In the genomic region with DNA sequence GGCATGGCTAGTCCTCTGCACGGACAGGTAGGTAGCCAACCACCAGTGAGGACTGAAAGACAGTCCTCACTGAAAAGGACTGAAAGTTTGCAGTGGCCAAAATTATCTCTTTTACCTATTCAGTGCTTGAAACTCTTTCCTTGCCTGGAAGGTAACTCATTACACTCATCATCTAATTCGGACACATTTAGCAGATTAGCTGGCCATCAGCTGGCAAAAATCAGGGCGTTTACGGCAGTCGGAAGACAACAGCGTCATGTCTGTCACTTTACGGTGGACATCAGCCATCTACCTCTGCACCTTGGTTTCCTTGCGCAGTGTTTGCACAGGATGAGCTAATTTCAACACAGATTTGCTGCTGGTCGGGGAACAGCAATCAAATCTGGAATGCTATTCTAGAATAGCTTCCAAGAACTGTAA, we compare ENCODE assay signal across 1 cellular context.
TF ChIP-seq lines count a peak whose summit lies in the region.

No MANE protein-coding gene starts in this region.

TF ChIP-seq in K562, 482 proteins besides CTCF, POLR2A, EP300 and RAD21 (continues in another document):
- TF ChIP-seq BCL6 (CRISPR knock-in tag; IDR thresholded peaks at IDR 0.05) = no peak
- TF ChIP-seq CBX1 (IDR thresholded peaks at IDR 0.05; ENCODE audit: low read depth) = no peak
- TF ChIP-seq, protein P1, sequence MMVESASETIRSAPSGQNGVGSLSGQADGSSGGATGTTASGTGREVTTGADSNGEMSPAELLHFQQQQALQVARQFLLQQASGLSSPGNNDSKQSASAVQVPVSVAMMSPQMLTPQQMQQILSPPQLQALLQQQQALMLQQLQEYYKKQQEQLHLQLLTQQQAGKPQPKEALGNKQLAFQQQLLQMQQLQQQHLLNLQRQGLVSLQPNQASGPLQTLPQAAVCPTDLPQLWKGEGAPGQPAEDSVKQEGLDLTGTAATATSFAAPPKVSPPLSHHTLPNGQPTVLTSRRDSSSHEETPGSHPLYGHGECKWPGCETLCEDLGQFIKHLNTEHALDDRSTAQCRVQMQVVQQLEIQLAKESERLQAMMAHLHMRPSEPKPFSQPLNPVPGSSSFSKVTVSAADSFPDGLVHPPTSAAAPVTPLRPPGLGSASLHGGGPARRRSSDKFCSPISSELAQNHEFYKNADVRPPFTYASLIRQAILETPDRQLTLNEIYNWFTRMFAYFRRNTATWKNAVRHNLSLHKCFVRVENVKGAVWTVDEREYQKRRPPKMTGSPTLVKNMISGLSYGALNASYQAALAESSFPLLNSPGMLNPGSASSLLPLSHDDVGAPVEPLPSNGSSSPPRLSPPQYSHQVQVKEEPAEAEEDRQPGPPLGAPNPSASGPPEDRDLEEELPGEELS (CRISPR knock-in tag; IDR thresholded peaks at IDR 0.05; ENCODE audit: borderline replicate concordance) = no peak; the same call in 1 of the 2 replicates
- no peak for TF ChIP-seq ZSCAN29 (IDR thresholded peaks at IDR 0.05)
- no peak for TF ChIP-seq RBM17 (IDR thresholded peaks at IDR 0.05; ENCODE audit: borderline replicate concordance, low read depth, low read length)
- 0 out of 2 replicates have a peak, but pooled peaks have one; percentile 4 for TF ChIP-seq SMARCA5 (IDR thresholded peaks at IDR 0.05)
- no peak for TF ChIP-seq ZNF3 (CRISPR knock-in tag; IDR thresholded peaks at IDR 0.05)
- peak in 2 of 3 experiments; percentile 27 to 76 for TF ChIP-seq YY1 (IDR thresholded peaks at IDR 0.05; ENCODE audit: borderline replicate concordance in 1 of 3, control insufficient read depth in 1 of 3, extremely low read depth in 1 of 3, insufficient read depth in 3 of 3, insufficient read length in 1 of 3, insufficient replicate concordance in 2 of 3, low read depth in 1 of 3, low read length in 2 of 3)
- TF ChIP-seq ATF1 (CRISPR knock-in tag; IDR thresholded peaks at IDR 0.05) = no peak; the same call in 1 of the 2 replicates
- TF ChIP-seq ATF1 (tag; IDR thresholded peaks at IDR 0.05) = peak; percentile 84; the same call in 1 of the 2 replicates
- TF ChIP-seq SRSF9 (IDR thresholded peaks at IDR 0.05; ENCODE audit: borderline replicate concordance, low read depth, low read length) = no peak
- no peak for TF ChIP-seq CBFB (CRISPR knock-in tag; IDR thresholded peaks at IDR 0.05)
- TF ChIP-seq, protein P2, sequence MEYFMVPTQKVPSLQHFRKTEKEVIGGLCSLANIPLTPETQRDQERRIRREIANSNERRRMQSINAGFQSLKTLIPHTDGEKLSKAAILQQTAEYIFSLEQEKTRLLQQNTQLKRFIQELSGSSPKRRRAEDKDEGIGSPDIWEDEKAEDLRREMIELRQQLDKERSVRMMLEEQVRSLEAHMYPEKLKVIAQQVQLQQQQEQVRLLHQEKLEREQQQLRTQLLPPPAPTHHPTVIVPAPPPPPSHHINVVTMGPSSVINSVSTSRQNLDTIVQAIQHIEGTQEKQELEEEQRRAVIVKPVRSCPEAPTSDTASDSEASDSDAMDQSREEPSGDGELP (CRISPR knock-in tag; IDR thresholded peaks at IDR 0.05; ENCODE audit: borderline replicate concordance) = peak; percentile 91
- TF ChIP-seq MXI1 (IDR thresholded peaks at IDR 0.05; ENCODE audit: low read depth, low read length) = no peak
- TF ChIP-seq, protein P3, sequence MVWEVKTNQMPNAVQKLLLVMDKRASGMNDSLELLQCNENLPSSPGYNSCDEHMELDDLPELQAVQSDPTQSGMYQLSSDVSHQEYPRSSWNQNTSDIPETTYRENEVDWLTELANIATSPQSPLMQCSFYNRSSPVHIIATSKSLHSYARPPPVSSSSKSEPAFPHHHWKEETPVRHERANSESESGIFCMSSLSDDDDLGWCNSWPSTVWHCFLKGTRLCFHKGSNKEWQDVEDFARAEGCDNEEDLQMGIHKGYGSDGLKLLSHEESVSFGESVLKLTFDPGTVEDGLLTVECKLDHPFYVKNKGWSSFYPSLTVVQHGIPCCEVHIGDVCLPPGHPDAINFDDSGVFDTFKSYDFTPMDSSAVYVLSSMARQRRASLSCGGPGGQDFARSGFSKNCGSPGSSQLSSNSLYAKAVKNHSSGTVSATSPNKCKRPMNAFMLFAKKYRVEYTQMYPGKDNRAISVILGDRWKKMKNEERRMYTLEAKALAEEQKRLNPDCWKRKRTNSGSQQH (CRISPR knock-in tag; IDR thresholded peaks at IDR 0.05) = no peak
- no peak for TF ChIP-seq COPS2 (conservative IDR thresholded peaks at IDR 0.05)
- no peak for TF ChIP-seq FOXK1 (CRISPR knock-in tag; IDR thresholded peaks at IDR 0.05; ENCODE audit: borderline replicate concordance)
- peak in 1 of 2 experiments; percentile 91; a peak in 1 of 4 replicates for TF ChIP-seq SIN3A (IDR thresholded peaks at IDR 0.05; ENCODE audit: borderline replicate concordance in 2 of 2, control insufficient read depth in 1 of 2, low read depth in 2 of 2, low read length in 2 of 2)
- 0 out of 2 replicates have a peak, but pooled peaks have one; percentile 26 for TF ChIP-seq XRCC5 (IDR thresholded peaks at IDR 0.05; ENCODE audit: low read depth, low read length)
- TF ChIP-seq ZNF146 (CRISPR knock-in tag; IDR thresholded peaks at IDR 0.05; ENCODE audit: unreplicated experiment) = no peak
- TF ChIP-seq HMG20A (CRISPR knock-in tag; conservative IDR thresholded peaks at IDR 0.05) = no peak
- 0 out of 4 replicates have a peak, but pooled peaks of 1 of the 2 experiments have one; percentile 7 for TF ChIP-seq HDAC1 (IDR thresholded peaks at IDR 0.05)
- peak; percentile 53; the same call in 1 of the 2 replicates for TF ChIP-seq TEAD4 (IDR thresholded peaks at IDR 0.05; ENCODE audit: low read length)
- no peak for TF ChIP-seq TEAD4 (CRISPR knock-in tag; IDR thresholded peaks at IDR 0.05; ENCODE audit: borderline replicate concordance)
- TF ChIP-seq RAD51 (IDR thresholded peaks at IDR 0.05; ENCODE audit: borderline replicate concordance, low read depth) = no peak
- peak; percentile 88 for TF ChIP-seq HNRNPLL (IDR thresholded peaks at IDR 0.05; ENCODE audit: low read depth, low read length, poor library complexity, severe bottlenecking)
- no peak for TF ChIP-seq ZNF707 (CRISPR knock-in tag; conservative IDR thresholded peaks at IDR 0.05)
- 0 out of 2 replicates have a peak, but pooled peaks have one; percentile 9 for TF ChIP-seq IFI16 (CRISPR knock-in tag; IDR thresholded peaks at IDR 0.05)
- no peak for TF ChIP-seq ZNF699 (CRISPR knock-in tag; IDR thresholded peaks at IDR 0.05; ENCODE audit: insufficient replicate concordance)
- 0 out of 2 replicates have a peak, but pooled peaks have one; percentile 34 for TF ChIP-seq NFRKB (IDR thresholded peaks at IDR 0.05; ENCODE audit: low read depth)
- TF ChIP-seq ATF7 (IDR thresholded peaks at IDR 0.05) = peak; percentile 75; the same call in 1 of the 2 replicates
- no peak for TF ChIP-seq PURB (CRISPR knock-in tag; IDR thresholded peaks at IDR 0.05; ENCODE audit: low read depth)
- no peak for TF ChIP-seq ZNF239 (CRISPR knock-in tag; IDR thresholded peaks at IDR 0.05)
- peak; percentile 82 to 84 for TF ChIP-seq NRF1 (conservative IDR thresholded peaks at IDR 0.05 in 1 of 2, IDR thresholded peaks at IDR 0.05 in 1 of 2)
- TF ChIP-seq, protein P4, sequence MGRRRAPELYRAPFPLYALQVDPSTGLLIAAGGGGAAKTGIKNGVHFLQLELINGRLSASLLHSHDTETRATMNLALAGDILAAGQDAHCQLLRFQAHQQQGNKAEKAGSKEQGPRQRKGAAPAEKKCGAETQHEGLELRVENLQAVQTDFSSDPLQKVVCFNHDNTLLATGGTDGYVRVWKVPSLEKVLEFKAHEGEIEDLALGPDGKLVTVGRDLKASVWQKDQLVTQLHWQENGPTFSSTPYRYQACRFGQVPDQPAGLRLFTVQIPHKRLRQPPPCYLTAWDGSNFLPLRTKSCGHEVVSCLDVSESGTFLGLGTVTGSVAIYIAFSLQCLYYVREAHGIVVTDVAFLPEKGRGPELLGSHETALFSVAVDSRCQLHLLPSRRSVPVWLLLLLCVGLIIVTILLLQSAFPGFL (CRISPR knock-in tag; IDR thresholded peaks at IDR 0.05) = no peak
- no peak for TF ChIP-seq SIRT6 (IDR thresholded peaks at IDR 0.05; ENCODE audit: low read depth, low read length)
- TF ChIP-seq, protein P5, sequence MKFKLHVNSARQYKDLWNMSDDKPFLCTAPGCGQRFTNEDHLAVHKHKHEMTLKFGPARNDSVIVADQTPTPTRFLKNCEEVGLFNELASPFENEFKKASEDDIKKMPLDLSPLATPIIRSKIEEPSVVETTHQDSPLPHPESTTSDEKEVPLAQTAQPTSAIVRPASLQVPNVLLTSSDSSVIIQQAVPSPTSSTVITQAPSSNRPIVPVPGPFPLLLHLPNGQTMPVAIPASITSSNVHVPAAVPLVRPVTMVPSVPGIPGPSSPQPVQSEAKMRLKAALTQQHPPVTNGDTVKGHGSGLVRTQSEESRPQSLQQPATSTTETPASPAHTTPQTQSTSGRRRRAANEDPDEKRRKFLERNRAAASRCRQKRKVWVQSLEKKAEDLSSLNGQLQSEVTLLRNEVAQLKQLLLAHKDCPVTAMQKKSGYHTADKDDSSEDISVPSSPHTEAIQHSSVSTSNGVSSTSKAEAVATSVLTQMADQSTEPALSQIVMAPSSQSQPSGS (CRISPR knock-in tag; IDR thresholded peaks at IDR 0.05) = no peak
- no peak for TF ChIP-seq HOXB6 (CRISPR knock-in tag; IDR thresholded peaks at IDR 0.05; ENCODE audit: borderline replicate concordance)
- peak; percentile 91 for TF ChIP-seq CREM (IDR thresholded peaks at IDR 0.05; ENCODE audit: low read depth)
- TF ChIP-seq, protein P6, sequence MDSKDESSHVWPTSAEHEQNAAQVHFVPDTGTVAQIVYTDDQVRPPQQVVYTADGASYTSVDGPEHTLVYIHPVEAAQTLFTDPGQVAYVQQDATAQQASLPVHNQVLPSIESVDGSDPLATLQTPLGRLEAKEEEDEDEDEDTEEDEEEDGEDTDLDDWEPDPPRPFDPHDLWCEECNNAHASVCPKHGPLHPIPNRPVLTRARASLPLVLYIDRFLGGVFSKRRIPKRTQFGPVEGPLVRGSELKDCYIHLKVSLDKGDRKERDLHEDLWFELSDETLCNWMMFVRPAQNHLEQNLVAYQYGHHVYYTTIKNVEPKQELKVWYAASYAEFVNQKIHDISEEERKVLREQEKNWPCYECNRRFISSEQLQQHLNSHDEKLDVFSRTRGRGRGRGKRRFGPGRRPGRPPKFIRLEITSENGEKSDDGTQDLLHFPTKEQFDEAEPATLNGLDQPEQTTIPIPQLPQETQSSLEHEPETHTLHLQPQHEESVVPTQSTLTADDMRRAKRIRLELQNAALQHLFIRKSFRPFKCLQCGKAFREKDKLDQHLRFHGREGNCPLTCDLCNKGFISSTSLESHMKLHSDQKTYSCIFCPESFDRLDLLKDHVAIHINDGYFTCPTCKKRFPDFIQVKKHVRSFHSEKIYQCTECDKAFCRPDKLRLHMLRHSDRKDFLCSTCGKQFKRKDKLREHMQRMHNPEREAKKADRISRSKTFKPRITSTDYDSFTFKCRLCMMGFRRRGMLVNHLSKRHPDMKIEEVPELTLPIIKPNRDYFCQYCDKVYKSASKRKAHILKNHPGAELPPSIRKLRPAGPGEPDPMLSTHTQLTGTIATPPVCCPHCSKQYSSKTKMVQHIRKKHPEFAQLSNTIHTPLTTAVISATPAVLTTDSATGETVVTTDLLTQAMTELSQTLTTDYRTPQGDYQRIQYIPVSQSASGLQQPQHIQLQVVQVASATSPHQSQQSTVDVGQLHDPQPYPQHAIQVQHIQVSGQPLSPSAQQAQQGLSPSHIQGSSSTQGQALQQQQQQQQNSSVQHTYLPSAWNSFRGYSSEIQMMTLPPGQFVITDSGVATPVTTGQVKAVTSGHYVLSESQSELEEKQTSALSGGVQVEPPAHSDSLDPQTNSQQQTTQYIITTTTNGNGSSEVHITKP (IDR thresholded peaks at IDR 0.05; ENCODE audit: partially characterized antibody) = no peak
- TF ChIP-seq ETV1 (tag; conservative IDR thresholded peaks at IDR 0.05; ENCODE audit: low read depth) = no peak
- no peak for TF ChIP-seq PCBP2 (IDR thresholded peaks at IDR 0.05; ENCODE audit: low read depth, low read length, poor library complexity, severe bottlenecking)
- no peak for TF ChIP-seq ZNF282 (CRISPR knock-in tag; IDR thresholded peaks at IDR 0.05)
- TF ChIP-seq TEAD2 (tag; IDR thresholded peaks at IDR 0.05) = no peak
- no peak for TF ChIP-seq SP1 (CRISPR knock-in tag; IDR thresholded peaks at IDR 0.05)
- TF ChIP-seq, protein P7, sequence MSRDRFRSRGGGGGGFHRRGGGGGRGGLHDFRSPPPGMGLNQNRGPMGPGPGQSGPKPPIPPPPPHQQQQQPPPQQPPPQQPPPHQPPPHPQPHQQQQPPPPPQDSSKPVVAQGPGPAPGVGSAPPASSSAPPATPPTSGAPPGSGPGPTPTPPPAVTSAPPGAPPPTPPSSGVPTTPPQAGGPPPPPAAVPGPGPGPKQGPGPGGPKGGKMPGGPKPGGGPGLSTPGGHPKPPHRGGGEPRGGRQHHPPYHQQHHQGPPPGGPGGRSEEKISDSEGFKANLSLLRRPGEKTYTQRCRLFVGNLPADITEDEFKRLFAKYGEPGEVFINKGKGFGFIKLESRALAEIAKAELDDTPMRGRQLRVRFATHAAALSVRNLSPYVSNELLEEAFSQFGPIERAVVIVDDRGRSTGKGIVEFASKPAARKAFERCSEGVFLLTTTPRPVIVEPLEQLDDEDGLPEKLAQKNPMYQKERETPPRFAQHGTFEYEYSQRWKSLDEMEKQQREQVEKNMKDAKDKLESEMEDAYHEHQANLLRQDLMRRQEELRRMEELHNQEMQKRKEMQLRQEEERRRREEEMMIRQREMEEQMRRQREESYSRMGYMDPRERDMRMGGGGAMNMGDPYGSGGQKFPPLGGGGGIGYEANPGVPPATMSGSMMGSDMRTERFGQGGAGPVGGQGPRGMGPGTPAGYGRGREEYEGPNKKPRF (IDR thresholded peaks at IDR 0.05; ENCODE audit: low read depth, low read length) = no peak
- TF ChIP-seq RFX7 (CRISPR knock-in tag; IDR thresholded peaks at IDR 0.05) = no peak
- TF ChIP-seq ZNF124 (CRISPR knock-in tag; IDR thresholded peaks at IDR 0.05) = no peak
- TF ChIP-seq, protein P8, sequence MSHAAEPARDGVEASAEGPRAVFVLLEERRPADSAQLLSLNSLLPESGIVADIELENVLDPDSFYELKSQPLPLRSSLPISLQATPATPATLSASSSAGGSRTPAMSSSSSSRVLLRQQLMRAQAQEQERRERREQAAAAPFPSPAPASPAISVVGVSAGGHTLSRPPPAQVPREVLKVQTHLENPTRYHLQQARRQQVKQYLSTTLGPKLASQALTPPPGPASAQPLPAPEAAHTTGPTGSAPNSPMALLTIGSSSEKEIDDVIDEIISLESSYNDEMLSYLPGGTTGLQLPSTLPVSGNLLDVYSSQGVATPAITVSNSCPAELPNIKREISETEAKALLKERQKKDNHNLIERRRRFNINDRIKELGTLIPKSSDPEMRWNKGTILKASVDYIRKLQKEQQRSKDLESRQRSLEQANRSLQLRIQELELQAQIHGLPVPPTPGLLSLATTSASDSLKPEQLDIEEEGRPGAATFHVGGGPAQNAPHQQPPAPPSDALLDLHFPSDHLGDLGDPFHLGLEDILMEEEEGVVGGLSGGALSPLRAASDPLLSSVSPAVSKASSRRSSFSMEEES (CRISPR knock-in tag; IDR thresholded peaks at IDR 0.05) = no peak
- TF ChIP-seq ZC3H4 (CRISPR knock-in tag; IDR thresholded peaks at IDR 0.05; ENCODE audit: borderline replicate concordance) = no peak
- no peak for TF ChIP-seq NFE2 (IDR thresholded peaks at IDR 0.05; ENCODE audit: low read depth)
- TF ChIP-seq, protein P9, sequence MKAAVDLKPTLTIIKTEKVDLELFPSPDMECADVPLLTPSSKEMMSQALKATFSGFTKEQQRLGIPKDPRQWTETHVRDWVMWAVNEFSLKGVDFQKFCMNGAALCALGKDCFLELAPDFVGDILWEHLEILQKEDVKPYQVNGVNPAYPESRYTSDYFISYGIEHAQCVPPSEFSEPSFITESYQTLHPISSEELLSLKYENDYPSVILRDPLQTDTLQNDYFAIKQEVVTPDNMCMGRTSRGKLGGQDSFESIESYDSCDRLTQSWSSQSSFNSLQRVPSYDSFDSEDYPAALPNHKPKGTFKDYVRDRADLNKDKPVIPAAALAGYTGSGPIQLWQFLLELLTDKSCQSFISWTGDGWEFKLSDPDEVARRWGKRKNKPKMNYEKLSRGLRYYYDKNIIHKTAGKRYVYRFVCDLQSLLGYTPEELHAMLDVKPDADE (conservative IDR thresholded peaks at IDR 0.05; ENCODE audit: control insufficient read depth, low read depth, low read length) = no peak; the same call in 1 of the 2 replicates
- no peak for TF ChIP-seq ZNF184 (CRISPR knock-in tag; IDR thresholded peaks at IDR 0.05)
